Comparison of ENCODE assay signal across 1 cellular context in the genomic region with DNA sequence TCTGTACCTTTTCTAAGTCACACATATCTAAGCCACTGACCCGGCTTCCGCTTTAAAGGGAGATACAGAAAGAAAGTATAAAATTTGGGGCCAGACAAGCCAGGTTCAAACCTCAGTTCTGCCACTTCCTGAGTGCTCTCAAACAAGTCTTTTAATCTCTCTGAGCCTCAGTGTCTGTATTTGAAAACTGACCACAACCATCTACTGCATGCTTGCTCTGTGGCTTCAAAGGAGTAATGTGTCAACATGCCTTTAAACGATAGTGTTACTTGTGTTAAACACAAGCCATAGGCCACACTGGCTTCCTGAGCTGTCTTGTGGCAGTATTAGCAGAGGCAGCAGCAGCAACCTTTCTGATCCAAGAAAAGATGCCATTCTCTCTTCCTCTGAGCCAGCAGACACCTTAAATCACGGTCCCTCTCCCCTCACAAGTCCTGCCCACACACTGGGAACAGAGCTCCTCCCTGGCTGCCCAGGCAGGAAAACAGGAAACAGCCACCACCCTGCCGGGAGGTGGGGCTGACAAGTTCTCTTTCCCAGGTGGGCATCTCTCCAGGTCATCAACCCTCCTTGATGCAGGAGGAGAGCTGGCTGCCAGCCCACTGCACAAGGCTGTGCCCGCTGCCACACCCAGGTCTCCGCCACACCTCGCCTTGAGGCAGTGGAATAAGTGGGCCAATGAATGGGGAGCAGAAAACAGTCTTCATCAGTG.
TF ChIP-seq lines count a peak whose summit lies in the region.

No MANE protein-coding gene starts in this region.

TF ChIP-seq in HepG2, 621 proteins besides CTCF, POLR2A, EP300 and RAD21 (continued from another document and continues in another):
- TF ChIP-seq, protein P1, sequence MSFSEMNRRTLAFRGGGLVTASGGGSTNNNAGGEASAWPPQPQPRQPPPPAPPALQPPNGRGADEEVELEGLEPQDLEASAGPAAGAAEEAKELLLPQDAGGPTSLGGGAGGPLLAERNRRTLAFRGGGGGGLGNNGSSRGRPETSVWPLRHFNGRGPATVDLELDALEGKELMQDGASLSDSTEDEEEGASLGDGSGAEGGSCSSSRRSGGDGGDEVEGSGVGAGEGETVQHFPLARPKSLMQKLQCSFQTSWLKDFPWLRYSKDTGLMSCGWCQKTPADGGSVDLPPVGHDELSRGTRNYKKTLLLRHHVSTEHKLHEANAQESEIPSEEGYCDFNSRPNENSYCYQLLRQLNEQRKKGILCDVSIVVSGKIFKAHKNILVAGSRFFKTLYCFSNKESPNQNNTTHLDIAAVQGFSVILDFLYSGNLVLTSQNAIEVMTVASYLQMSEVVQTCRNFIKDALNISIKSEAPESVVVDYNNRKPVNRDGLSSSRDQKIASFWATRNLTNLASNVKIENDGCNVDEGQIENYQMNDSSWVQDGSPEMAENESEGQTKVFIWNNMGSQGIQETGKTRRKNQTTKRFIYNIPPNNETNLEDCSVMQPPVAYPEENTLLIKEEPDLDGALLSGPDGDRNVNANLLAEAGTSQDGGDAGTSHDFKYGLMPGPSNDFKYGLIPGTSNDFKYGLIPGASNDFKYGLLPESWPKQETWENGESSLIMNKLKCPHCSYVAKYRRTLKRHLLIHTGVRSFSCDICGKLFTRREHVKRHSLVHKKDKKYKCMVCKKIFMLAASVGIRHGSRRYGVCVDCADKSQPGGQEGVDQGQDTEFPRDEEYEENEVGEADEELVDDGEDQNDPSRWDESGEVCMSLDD (CRISPR knock-in tag; IDR thresholded peaks at IDR 0.05; ENCODE audit: borderline replicate concordance), result no peak
- TF ChIP-seq FLYWCH1 (CRISPR knock-in tag; IDR thresholded peaks at IDR 0.05) (no peak), ZNF766 (CRISPR knock-in tag; IDR thresholded peaks at IDR 0.05; ENCODE audit: borderline replicate concordance) (no peak), ZNF816 (CRISPR knock-in tag; IDR thresholded peaks at IDR 0.05; ENCODE audit: borderline replicate concordance) (no peak), PLRG1 (conservative IDR thresholded peaks at IDR 0.05) (no peak), ZNF333 (CRISPR knock-in tag; IDR thresholded peaks at IDR 0.05; ENCODE audit: borderline replicate concordance) (no peak), ZNF775 (CRISPR knock-in tag; IDR thresholded peaks at IDR 0.05; ENCODE audit: borderline replicate concordance) (no peak), FUBP1 (CRISPR knock-in tag; IDR thresholded peaks at IDR 0.05; ENCODE audit: borderline replicate concordance) (no peak), MATR3 (CRISPR knock-in tag; IDR thresholded peaks at IDR 0.05) (no peak), JUNB (CRISPR knock-in tag; IDR thresholded peaks at IDR 0.05; ENCODE audit: borderline replicate concordance) (no peak), SKIL (CRISPR knock-in tag; IDR thresholded peaks at IDR 0.05; ENCODE audit: borderline replicate concordance) (peak; percentile 55; the same call in 1 of the 2 replicates), NR3C1 (CRISPR knock-in tag; IDR thresholded peaks at IDR 0.05) (no peak), ZNF30 (CRISPR knock-in tag; IDR thresholded peaks at IDR 0.05) (no peak), SMYD3 (CRISPR knock-in tag; IDR thresholded peaks at IDR 0.05) (no peak), ZNF672 (CRISPR knock-in tag; IDR thresholded peaks at IDR 0.05) (no peak), CENPX (CRISPR knock-in tag; IDR thresholded peaks at IDR 0.05) (no peak), CEBPB (IDR thresholded peaks at IDR 0.05; ENCODE audit: borderline replicate concordance, low read depth, low read length) (no peak), MAFG (CRISPR knock-in tag; IDR thresholded peaks at IDR 0.05) (no peak), HDAC6 (IDR thresholded peaks at IDR 0.05; ENCODE audit: low read depth, low read length) (no peak), ZKSCAN1 (IDR thresholded peaks at IDR 0.05; ENCODE audit: low read length) (no peak), ZNF468 (CRISPR knock-in tag; IDR thresholded peaks at IDR 0.05) (no peak), PLSCR1 (CRISPR knock-in tag; IDR thresholded peaks at IDR 0.05; ENCODE audit: borderline replicate concordance) (no peak), ZNF749 (CRISPR knock-in tag; IDR thresholded peaks at IDR 0.05; ENCODE audit: borderline replicate concordance) (no peak), CBFB (CRISPR knock-in tag; IDR thresholded peaks at IDR 0.05) (peak; percentile 95), KAT8 (CRISPR knock-in tag; IDR thresholded peaks at IDR 0.05) (peak; percentile 44; the same call in 1 of the 2 replicates), MLLT10 (CRISPR knock-in tag; IDR thresholded peaks at IDR 0.05) (no peak), ZNF589 (CRISPR knock-in tag; conservative IDR thresholded peaks at IDR 0.05) (no peak), WIZ (CRISPR knock-in tag; IDR thresholded peaks at IDR 0.05) (no peak), ZNF724P (CRISPR knock-in tag; IDR thresholded peaks at IDR 0.05; ENCODE audit: borderline replicate concordance) (peak; percentile 99), MTA3 (CRISPR knock-in tag; IDR thresholded peaks at IDR 0.05) (no peak)
- TF ChIP-seq, protein P2, sequence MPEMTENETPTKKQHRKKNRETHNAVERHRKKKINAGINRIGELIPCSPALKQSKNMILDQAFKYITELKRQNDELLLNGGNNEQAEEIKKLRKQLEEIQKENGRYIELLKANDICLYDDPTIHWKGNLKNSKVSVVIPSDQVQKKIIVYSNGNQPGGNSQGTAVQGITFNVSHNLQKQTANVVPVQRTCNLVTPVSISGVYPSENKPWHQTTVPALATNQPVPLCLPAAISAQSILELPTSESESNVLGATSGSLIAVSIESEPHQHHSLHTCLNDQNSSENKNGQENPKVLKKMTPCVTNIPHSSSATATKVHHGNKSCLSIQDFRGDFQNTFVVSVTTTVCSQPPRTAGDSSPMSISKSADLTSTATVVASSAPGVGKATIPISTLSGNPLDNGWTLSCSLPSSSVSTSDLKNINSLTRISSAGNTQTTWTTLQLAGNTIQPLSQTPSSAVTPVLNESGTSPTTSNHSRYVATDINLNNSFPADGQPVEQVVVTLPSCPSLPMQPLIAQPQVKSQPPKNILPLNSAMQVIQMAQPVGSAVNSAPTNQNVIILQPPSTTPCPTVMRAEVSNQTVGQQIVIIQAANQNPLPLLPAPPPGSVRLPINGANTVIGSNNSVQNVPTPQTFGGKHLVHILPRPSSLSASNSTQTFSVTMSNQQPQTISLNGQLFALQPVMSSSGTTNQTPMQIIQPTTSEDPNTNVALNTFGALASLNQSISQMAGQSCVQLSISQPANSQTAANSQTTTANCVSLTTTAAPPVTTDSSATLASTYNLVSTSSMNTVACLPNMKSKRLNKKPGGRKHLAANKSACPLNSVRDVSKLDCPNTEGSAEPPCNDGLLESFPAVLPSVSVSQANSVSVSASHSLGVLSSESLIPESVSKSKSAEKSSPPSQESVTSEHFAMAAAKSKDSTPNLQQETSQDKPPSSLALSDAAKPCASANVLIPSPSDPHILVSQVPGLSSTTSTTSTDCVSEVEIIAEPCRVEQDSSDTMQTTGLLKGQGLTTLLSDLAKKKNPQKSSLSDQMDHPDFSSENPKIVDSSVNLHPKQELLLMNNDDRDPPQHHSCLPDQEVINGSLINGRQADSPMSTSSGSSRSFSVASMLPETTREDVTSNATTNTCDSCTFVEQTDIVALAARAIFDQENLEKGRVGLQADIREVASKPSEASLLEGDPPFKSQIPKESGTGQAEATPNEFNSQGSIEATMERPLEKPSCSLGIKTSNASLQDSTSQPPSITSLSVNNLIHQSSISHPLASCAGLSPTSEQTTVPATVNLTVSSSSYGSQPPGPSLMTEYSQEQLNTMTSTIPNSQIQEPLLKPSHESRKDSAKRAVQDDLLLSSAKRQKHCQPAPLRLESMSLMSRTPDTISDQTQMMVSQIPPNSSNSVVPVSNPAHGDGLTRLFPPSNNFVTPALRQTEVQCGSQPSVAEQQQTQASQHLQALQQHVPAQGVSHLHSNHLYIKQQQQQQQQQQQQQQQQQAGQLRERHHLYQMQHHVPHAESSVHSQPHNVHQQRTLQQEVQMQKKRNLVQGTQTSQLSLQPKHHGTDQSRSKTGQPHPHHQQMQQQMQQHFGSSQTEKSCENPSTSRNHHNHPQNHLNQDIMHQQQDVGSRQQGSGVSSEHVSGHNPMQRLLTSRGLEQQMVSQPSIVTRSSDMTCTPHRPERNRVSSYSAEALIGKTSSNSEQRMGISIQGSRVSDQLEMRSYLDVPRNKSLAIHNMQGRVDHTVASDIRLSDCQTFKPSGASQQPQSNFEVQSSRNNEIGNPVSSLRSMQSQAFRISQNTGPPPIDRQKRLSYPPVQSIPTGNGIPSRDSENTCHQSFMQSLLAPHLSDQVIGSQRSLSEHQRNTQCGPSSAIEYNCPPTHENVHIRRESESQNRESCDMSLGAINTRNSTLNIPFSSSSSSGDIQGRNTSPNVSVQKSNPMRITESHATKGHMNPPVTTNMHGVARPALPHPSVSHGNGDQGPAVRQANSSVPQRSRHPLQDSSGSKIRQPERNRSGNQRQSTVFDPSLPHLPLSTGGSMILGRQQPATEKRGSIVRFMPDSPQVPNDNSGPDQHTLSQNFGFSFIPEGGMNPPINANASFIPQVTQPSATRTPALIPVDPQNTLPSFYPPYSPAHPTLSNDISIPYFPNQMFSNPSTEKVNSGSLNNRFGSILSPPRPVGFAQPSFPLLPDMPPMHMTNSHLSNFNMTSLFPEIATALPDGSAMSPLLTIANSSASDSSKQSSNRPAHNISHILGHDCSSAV (CRISPR knock-in tag; IDR thresholded peaks at IDR 0.05; ENCODE audit: borderline replicate concordance), result no peak
- TF ChIP-seq, protein P3, sequence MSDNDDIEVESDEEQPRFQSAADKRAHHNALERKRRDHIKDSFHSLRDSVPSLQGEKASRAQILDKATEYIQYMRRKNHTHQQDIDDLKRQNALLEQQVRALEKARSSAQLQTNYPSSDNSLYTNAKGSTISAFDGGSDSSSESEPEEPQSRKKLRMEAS (IDR thresholded peaks at IDR 0.05), result peak; percentile 45
- TF ChIP-seq, protein P4, sequence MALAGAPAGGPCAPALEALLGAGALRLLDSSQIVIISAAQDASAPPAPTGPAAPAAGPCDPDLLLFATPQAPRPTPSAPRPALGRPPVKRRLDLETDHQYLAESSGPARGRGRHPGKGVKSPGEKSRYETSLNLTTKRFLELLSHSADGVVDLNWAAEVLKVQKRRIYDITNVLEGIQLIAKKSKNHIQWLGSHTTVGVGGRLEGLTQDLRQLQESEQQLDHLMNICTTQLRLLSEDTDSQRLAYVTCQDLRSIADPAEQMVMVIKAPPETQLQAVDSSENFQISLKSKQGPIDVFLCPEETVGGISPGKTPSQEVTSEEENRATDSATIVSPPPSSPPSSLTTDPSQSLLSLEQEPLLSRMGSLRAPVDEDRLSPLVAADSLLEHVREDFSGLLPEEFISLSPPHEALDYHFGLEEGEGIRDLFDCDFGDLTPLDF (CRISPR knock-in tag; IDR thresholded peaks at IDR 0.05), result no peak
- TF ChIP-seq, protein P5, sequence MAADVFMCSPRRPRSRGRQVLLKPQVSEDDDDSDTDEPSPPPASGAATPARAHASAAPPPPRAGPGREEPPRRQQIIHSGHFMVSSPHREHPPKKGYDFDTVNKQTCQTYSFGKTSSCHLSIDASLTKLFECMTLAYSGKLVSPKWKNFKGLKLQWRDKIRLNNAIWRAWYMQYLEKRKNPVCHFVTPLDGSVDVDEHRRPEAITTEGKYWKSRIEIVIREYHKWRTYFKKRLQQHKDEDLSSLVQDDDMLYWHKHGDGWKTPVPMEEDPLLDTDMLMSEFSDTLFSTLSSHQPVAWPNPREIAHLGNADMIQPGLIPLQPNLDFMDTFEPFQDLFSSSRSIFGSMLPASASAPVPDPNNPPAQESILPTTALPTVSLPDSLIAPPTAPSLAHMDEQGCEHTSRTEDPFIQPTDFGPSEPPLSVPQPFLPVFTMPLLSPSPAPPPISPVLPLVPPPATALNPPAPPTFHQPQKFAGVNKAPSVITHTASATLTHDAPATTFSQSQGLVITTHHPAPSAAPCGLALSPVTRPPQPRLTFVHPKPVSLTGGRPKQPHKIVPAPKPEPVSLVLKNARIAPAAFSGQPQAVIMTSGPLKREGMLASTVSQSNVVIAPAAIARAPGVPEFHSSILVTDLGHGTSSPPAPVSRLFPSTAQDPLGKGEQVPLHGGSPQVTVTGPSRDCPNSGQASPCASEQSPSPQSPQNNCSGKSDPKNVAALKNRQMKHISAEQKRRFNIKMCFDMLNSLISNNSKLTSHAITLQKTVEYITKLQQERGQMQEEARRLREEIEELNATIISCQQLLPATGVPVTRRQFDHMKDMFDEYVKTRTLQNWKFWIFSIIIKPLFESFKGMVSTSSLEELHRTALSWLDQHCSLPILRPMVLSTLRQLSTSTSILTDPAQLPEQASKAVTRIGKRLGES (CRISPR knock-in tag; IDR thresholded peaks at IDR 0.05; ENCODE audit: borderline replicate concordance), result no peak
- TF ChIP-seq, protein P6, sequence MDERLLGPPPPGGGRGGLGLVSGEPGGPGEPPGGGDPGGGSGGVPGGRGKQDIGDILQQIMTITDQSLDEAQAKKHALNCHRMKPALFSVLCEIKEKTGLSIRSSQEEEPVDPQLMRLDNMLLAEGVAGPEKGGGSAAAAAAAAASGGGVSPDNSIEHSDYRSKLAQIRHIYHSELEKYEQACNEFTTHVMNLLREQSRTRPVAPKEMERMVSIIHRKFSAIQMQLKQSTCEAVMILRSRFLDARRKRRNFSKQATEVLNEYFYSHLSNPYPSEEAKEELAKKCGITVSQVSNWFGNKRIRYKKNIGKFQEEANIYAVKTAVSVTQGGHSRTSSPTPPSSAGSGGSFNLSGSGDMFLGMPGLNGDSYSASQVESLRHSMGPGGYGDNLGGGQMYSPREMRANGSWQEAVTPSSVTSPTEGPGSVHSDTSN (CRISPR knock-in tag; IDR thresholded peaks at IDR 0.05), result no peak
